In genomic region chr20:19212524-19213502, GRCh38 we compare ENCODE assay signal across 8 cellular contexts. TPM values are rescaled to one million over a fixed set of nuclear protein-coding genes. Genes with fewer than 3 reads are reported as not detected.
DNase-seq lines count a peak whose midpoint lies in the region; ATAC-seq and TF ChIP-seq lines count a peak whose summit lies in the region.

Gene SLC24A3, plus strand, starts transcription at chr20:19212642.

- peak within 1 kb of the TSS; percentile 97 for H3K27ac ChIP-seq in A673 (ENCODE audit: low read depth, low read length, poor library complexity, severe bottlenecking)
- H3K27ac ChIP-seq in neuronal stem cell (replicated peaks; ENCODE audit: low read length): no peak within 1 kb of the TSS
- H3K27ac ChIP-seq in CD8-positive, alpha-beta memory T cell (ENCODE audit: low read depth, low read length): no peak within 1 kb of the TSS

- H3K23ac ChIP-seq in neuronal stem cell (ENCODE audit: low read depth, low read length, poor library complexity): peak within 1 kb of the TSS; percentile 73

- H3K4me1 ChIP-seq in A673 (ENCODE audit: insufficient read depth, low read length, poor library complexity, severe bottlenecking): peaks cover 60% of the 10 kb centered on the region
- peaks cover 0 to 2% of the 10 kb centered on the region in 2 donors for H3K4me1 ChIP-seq in neuronal stem cell (ENCODE audit: control insufficient read depth in 2 of 2, insufficient read depth in 1 of 2, low read depth in 1 of 2, low read length in 2 of 2)
- no peaks in the 10 kb centered on the region for H3K4me1 ChIP-seq in CD8-positive, alpha-beta memory T cell (ENCODE audit: insufficient read depth, low read length)

- H3K36me3 ChIP-seq in A673 (ENCODE audit: insufficient read depth, low read length, poor library complexity, severe bottlenecking) (peaks cover 9% of the 10 kb centered on the region), neuronal stem cell (replicated peaks in 1 of 2; ENCODE audit: control insufficient read depth in 2 of 2, insufficient read depth in 2 of 2, low read length in 2 of 2) (no peaks in the 10 kb centered on the region)
- H3K36me3 ChIP-seq in CD8-positive, alpha-beta memory T cell (ENCODE audit: insufficient read depth, low read length): no peaks in the 10 kb centered on the region

- H3K14ac ChIP-seq in neuronal stem cell (ENCODE audit: low read length): peak within 1 kb of the TSS; percentile 38

- peak; percentile 49 for TF ChIP-seq CTCF in A673 (conservative IDR thresholded peaks at IDR 0.05; ENCODE audit: low read depth, low read length)
- TF ChIP-seq CTCF in GM12872 (IDR thresholded peaks at IDR 0.05; ENCODE audit: insufficient read depth, low read depth, low read length): peak; percentile 19; the same call in 1 of the 3 replicates

- no peaks in the 10 kb centered on the region for H3K36me3 Mint-ChIP-seq in activated T-helper 1 cell treated with anti-CD3 and anti-CD28 coated beads, Interleukin-12 subunit alpha, Interleukin-12 subunit beta, Interleukin-2, Interleukin-4 antibody, amounts not matched to agents 30 ng/mL and 10 ng/mL and 1 ng/mL, durations not matched to agents 14 hours and 24 hours and 36 hours (ENCODE audit: low read depth)
- no peaks in the 10 kb centered on the region for H3K36me3 Mint-ChIP-seq in CD8-positive, alpha-beta memory T cell
- peaks cover 4% of the 10 kb centered on the region for H3K36me3 Mint-ChIP-seq in T-helper 17 cell (ENCODE audit: low read depth)

- H3K4me1 Mint-ChIP-seq in activated T-helper 1 cell treated with anti-CD3 and anti-CD28 coated beads, Interleukin-12 subunit alpha, Interleukin-12 subunit beta, Interleukin-2, Interleukin-4 antibody, amounts not matched to agents 30 ng/mL and 10 ng/mL and 1 ng/mL, durations not matched to agents 14 hours and 24 hours and 36 hours (ENCODE audit: low read depth): no peaks in the 10 kb centered on the region
- peaks cover 0 to 11% (median 0%) of the 10 kb centered on the region in 3 donors for H3K4me1 Mint-ChIP-seq in CD8-positive, alpha-beta memory T cell
- H3K4me1 Mint-ChIP-seq in T-helper 17 cell: no peaks in the 10 kb centered on the region

- no peak for ATAC-seq in T-helper 17 cell

- H4K91ac ChIP-seq in neuronal stem cell (ENCODE audit: low read depth, low read length, poor library complexity): no peak within 1 kb of the TSS

- peak within 1 kb of the TSS; percentile 90 for H3K4me2 ChIP-seq in neuronal stem cell (ENCODE audit: insufficient read depth, low read length, poor library complexity, severe bottlenecking)

- H3K4me3 Mint-ChIP-seq in activated T-helper 1 cell treated with anti-CD3 and anti-CD28 coated beads, Interleukin-12 subunit alpha, Interleukin-12 subunit beta, Interleukin-2, Interleukin-4 antibody, amounts not matched to agents 30 ng/mL and 10 ng/mL and 1 ng/mL, durations not matched to agents 14 hours and 24 hours and 36 hours: peak within 1 kb of the TSS; percentile 7
- peak within 1 kb of the TSS in 2 of 7 donors; percentile 14 to 63 for H3K4me3 Mint-ChIP-seq in CD8-positive, alpha-beta memory T cell
- no peak within 1 kb of the TSS for H3K4me3 Mint-ChIP-seq in T-helper 17 cell

- WGBS in neuronal stem cell (ENCODE audit: extremely low coverage in 2 of 2, insufficient read length in 2 of 2, insufficient replicate concordance in 1 of 2), 2 donors: no CpG with 5 or more reads among the region's 108 CpGs

- H3K27me3 Mint-ChIP-seq in activated T-helper 1 cell treated with anti-CD3 and anti-CD28 coated beads, Interleukin-12 subunit alpha, Interleukin-12 subunit beta, Interleukin-2, Interleukin-4 antibody, amounts not matched to agents 30 ng/mL and 10 ng/mL and 1 ng/mL, durations not matched to agents 14 hours and 24 hours and 36 hours (ENCODE audit: insufficient read depth): peaks cover 39% of the 10 kb centered on the region
- H3K27me3 Mint-ChIP-seq in CD8-positive, alpha-beta memory T cell: peaks cover 31 to 54% of the 10 kb centered on the region in 2 donors
- H3K27me3 Mint-ChIP-seq in T-helper 17 cell: peaks cover 55% of the 10 kb centered on the region

- BruUV-seq in A673 (replicated peaks; lab: Mats Ljungman, UMichigan): no TSS peak

- H3K18ac ChIP-seq in neuronal stem cell (ENCODE audit: low read length): peak within 1 kb of the TSS; percentile 95

- no peaks in the 10 kb centered on the region for H3K27me3 ChIP-seq in A673 (replicated peaks; ENCODE audit: insufficient read depth, low read depth, low read length, poor library complexity)
- peaks cover 0 to 57% (median 21%) of the 10 kb centered on the region in 3 experiments for H3K27me3 ChIP-seq in neuronal stem cell (ENCODE audit: control insufficient read depth in 3 of 3, insufficient read depth in 3 of 3, low read depth in 1 of 3, low read length in 3 of 3)
- H3K27me3 ChIP-seq in CD8-positive, alpha-beta memory T cell (ENCODE audit: insufficient read depth, low read length, poor library complexity, severe bottlenecking): peaks cover 3% of the 10 kb centered on the region

- H2BK120ac ChIP-seq in neuronal stem cell (ENCODE audit: low read depth, low read length): no peak within 1 kb of the TSS

- POLR2A ChIA-PET in A673 (lab: Charles Lee; ENCODE audit: low non-redundant PET): no interaction called here
- POLR2A ChIA-PET in CD8-positive, alpha-beta memory T cell (lab: Charles Lee): no interaction called here

- no peak within 1 kb of the TSS for H3K4ac ChIP-seq in neuronal stem cell (ENCODE audit: low read length)

- CTCF ChIA-PET in A673 (lab: Charles Lee): interaction anchor here (0.6 to 1.0 kb wide), 2 partner anchors 8 to 10 kb away, joined by 3 to 20 read pairs; no protein-coding TSS in a partner anchor
- CTCF ChIA-PET in CD8-positive, alpha-beta memory T cell (lab: Charles Lee): no interaction called here

- H3K9ac ChIP-seq in neuronal stem cell (ENCODE audit: low read depth, low read length, poor library complexity): peak within 1 kb of the TSS; percentile 86

- H3K4me3 ChIP-seq in A673 (ENCODE audit: low read depth, low read length, poor library complexity, severe bottlenecking) (peak within 1 kb of the TSS; percentile 88), neuronal stem cell (ENCODE audit: low read length in 2 of 2) (peak within 1 kb of the TSS; percentile 40 to 92)
- H3K4me3 ChIP-seq in CD8-positive, alpha-beta memory T cell (ENCODE audit: low read length): no peak within 1 kb of the TSS

- H2BK5ac ChIP-seq in neuronal stem cell (ENCODE audit: low read length): peak within 1 kb of the TSS; percentile 87

- no peaks in the 10 kb centered on the region for H3K9me3 Mint-ChIP-seq in activated T-helper 1 cell treated with anti-CD3 and anti-CD28 coated beads, Interleukin-12 subunit alpha, Interleukin-12 subunit beta, Interleukin-2, Interleukin-4 antibody, amounts not matched to agents 30 ng/mL and 10 ng/mL and 1 ng/mL, durations not matched to agents 14 hours and 24 hours and 36 hours
- peaks cover 0 to 9% (median 2%) of the 10 kb centered on the region in 5 donors for H3K9me3 Mint-ChIP-seq in CD8-positive, alpha-beta memory T cell

- DNase-seq in A673 (ENCODE audit: low spot score) (peak; percentile 88), M059J (ENCODE audit: low read depth) (peak; percentile 67), head of caudate nucleus (peak in 41 of 42 donors; percentile 45 to 89 (median 71)), neuronal stem cell (ENCODE audit: low spot score) (peak; percentile 69), T-helper 17 cell (no peak)
- DNase-seq in activated T-helper 1 cell treated with anti-CD3 and anti-CD28 coated beads, Interleukin-12 subunit alpha, Interleukin-12 subunit beta, Interleukin-2, Interleukin-4 antibody, amounts not matched to agents 30 ng/mL and 10 ng/mL and 1 ng/mL, durations not matched to agents 14 hours and 24 hours and 36 hours (ENCODE audit: low spot score): no peak
- no peak for DNase-seq in CD8-positive, alpha-beta memory T cell

- no peak within 1 kb of the TSS for H2BK12ac ChIP-seq in neuronal stem cell (ENCODE audit: low read length)

- no peaks in the 10 kb centered on the region for H3K79me1 ChIP-seq in neuronal stem cell (ENCODE audit: low read depth, low read length)

- H3K27ac Mint-ChIP-seq in activated T-helper 1 cell treated with anti-CD3 and anti-CD28 coated beads, Interleukin-12 subunit alpha, Interleukin-12 subunit beta, Interleukin-2, Interleukin-4 antibody, amounts not matched to agents 30 ng/mL and 10 ng/mL and 1 ng/mL, durations not matched to agents 14 hours and 24 hours and 36 hours: no peak within 1 kb of the TSS
- peak within 1 kb of the TSS in 1 of 8 donors; percentile 29 for H3K27ac Mint-ChIP-seq in CD8-positive, alpha-beta memory T cell
- H3K27ac Mint-ChIP-seq in T-helper 17 cell: no peak within 1 kb of the TSS

- peak within 1 kb of the TSS; percentile 43 for H4K8ac ChIP-seq in neuronal stem cell (ENCODE audit: low read depth, low read length)

- peak within 1 kb of the TSS; percentile 89 for H2AFZ ChIP-seq in neuronal stem cell (ENCODE audit: low read length)

- H2AK5ac ChIP-seq in neuronal stem cell (ENCODE audit: low read depth, low read length): peak within 1 kb of the TSS; percentile 63

- intact Hi-C loops in A673 (cut with micrococcal nuclease; ENCODE audit: unreplicated experiment) (loop anchor here (2.0 kb wide), 1 partner anchor 376 kb away; no protein-coding TSS in a partner anchor), head of caudate nucleus (cut with DNase I) (loop anchor here (5.0 kb wide), 1 partner anchor 449 kb away; no protein-coding TSS in a partner anchor)
- intact Hi-C loops in activated T-helper 1 cell treated with anti-CD3 and anti-CD28 coated beads, Interleukin-12 subunit alpha, Interleukin-12 subunit beta, Interleukin-2, Interleukin-4 antibody, amounts not matched to agents 30 ng/mL and 10 ng/mL and 1 ng/mL, durations not matched to agents 14 hours and 24 hours and 36 hours (cut with micrococcal nuclease): no loop called here

- H3K9me3 ChIP-seq in A673 (ENCODE audit: low read depth, low read length, poor library complexity, severe bottlenecking) (no peaks in the 10 kb centered on the region), neuronal stem cell (replicated peaks in 1 of 2; ENCODE audit: control insufficient read depth in 2 of 2, insufficient read depth in 1 of 2, low read depth in 1 of 2, low read length in 2 of 2) (no peaks in the 10 kb centered on the region), T-helper 17 cell (ENCODE audit: control insufficient read depth, low read length, poor library complexity, severe bottlenecking) (no peaks in the 10 kb centered on the region)
- H3K9me3 ChIP-seq in CD8-positive, alpha-beta memory T cell (ENCODE audit: low read length): no peaks in the 10 kb centered on the region

- peak within 1 kb of the TSS; percentile 7 for H2BK15ac ChIP-seq in neuronal stem cell (ENCODE audit: low read length)

RNA-seq across cellular contexts. Expression of gene SLC24A3, which starts in this region (rescaled TPM):
- total RNA-seq in A673 (2021) (46.0 and 47.8 TPM in 2 replicates), T-helper 17 cell (1 to 10 TPM in 1 of 2 donors, under 1 TPM in 1; 0.37 to 6.1 TPM)
- 1.8 and 2.8 TPM in 2 replicates for total RNA-seq in M059J (2014; rRNA removed; shearing (Covaris generic))
- total RNA-seq in activated T-helper 1 cell treated with anti-CD3 and anti-CD28 coated beads, Interleukin-12 subunit alpha, Interleukin-12 subunit beta, Interleukin-2, Interleukin-4 antibody, amounts not matched to agents 30 ng/mL and 10 ng/mL and 1 ng/mL, durations not matched to agents 14 hours and 24 hours and 36 hours: not detected in 2 replicates
- 0.28 TPM for polyA plus RNA-seq in neuronal stem cell (2013, experiment 1 of 2)
- polyA plus RNA-seq in neuronal stem cell (2013, experiment 2 of 2): 0.28 TPM
- not detected for total RNA-seq in CD8-positive, alpha-beta memory T cell
- polyA plus RNA-seq in CD8-positive, alpha-beta memory T cell: not detected

Comparison
In these comparisons a context has a peak if more than half of its experiments do, and no peak if none do; other contexts are left out.
1. DNase-seq: peak in A673 (single experiment), M059J (single experiment), head of caudate nucleus (41 of 42) and neuronal stem cell (single experiment); none in activated T-helper 1 cell treated with anti-CD3 and anti-CD28 coated beads, Interleukin-12 subunit alpha, Interleukin-12 subunit beta, Interleukin-2, Interleukin-4 antibody, amounts not matched to agents 30 ng/mL and 10 ng/mL and 1 ng/mL, durations not matched to agents 14 hours and 24 hours and 36 hours (single experiment), CD8-positive, alpha-beta memory T cell (0 of 5) and T-helper 17 cell (0 of 3).